Comparison of ENCODE assay signal across 8 cellular contexts in genomic region chr4:86927843-86928395, GRCh38. TPM values are rescaled to one million over a fixed set of nuclear protein-coding genes. Genes with fewer than 3 reads are reported as not detected.
A peak's percentile ranks its signal among the peaks of the same experiment; 100 is the strongest.
DNase-seq lines count a peak whose midpoint lies in the region; ATAC-seq lines count a peak whose summit lies in the region.

No MANE protein-coding gene starts in this region.

- no peak overlapping the region for H3K4me3 ChIP-seq in effector memory CD4-positive, alpha-beta T cell (ENCODE audit: insufficient read depth, low read depth, low read length, poor library complexity, severe bottlenecking)

- H3K4me1 ChIP-seq in effector memory CD4-positive, alpha-beta T cell (ENCODE audit: control insufficient read depth, insufficient read depth, low read length, poor library complexity, severe bottlenecking) = no peaks in the 10 kb centered on the region

- H3K4me3 Mint-ChIP-seq in activated T-cell treated with anti-CD3 and anti-CD28 coated beads, Interleukin-2, amount 50 U/mL, for 72 hours = peak overlapping the region in 1 of 2 donors; percentile 27

- H3K9me3 ChIP-seq in effector memory CD4-positive, alpha-beta T cell (ENCODE audit: control insufficient read depth, low read length) = no peaks in the 10 kb centered on the region

- H3K27me3 Mint-ChIP-seq in activated T-cell treated with anti-CD3 and anti-CD28 coated beads, Interleukin-2, amount 50 U/mL, for 72 hours (ENCODE audit: low read depth) = no peaks in the 10 kb centered on the region

- H3K27ac Mint-ChIP-seq in activated T-cell treated with anti-CD3 and anti-CD28 coated beads, Interleukin-2, amount 50 U/mL, for 72 hours = peak overlapping the region; percentile 26

- H3K27ac ChIP-seq in effector memory CD4-positive, alpha-beta T cell (ENCODE audit: insufficient read depth, low read length, poor library complexity, severe bottlenecking) = no peak overlapping the region

- peaks cover 27% of the 10 kb centered on the region for H3K4me1 Mint-ChIP-seq in activated T-cell treated with anti-CD3 and anti-CD28 coated beads, Interleukin-2, amount 50 U/mL, for 72 hours (ENCODE audit: low read depth)

- DNase-seq in ACHN (peak; percentile 9), left lobe of liver (ENCODE audit: low spot score) (no peak), putamen (ENCODE audit: low spot score) (no peak)
- peak; percentile 5 to 15 for DNase-seq in activated T-cell treated with anti-CD3 and anti-CD28 coated beads, Interleukin-2, amount 50 U/mL, for 72 hours
- DNase-seq in effector memory CD4-positive, alpha-beta T cell = no peak

- no peaks in the 10 kb centered on the region for H3K36me3 ChIP-seq in effector memory CD4-positive, alpha-beta T cell (ENCODE audit: control insufficient read depth, insufficient read depth, low read length)

- H3K36me3 Mint-ChIP-seq in activated T-cell treated with anti-CD3 and anti-CD28 coated beads, Interleukin-2, amount 50 U/mL, for 72 hours (ENCODE audit: insufficient read depth in 2 of 2) = no peaks in the 10 kb centered on the region

- H3K27me3 ChIP-seq in effector memory CD4-positive, alpha-beta T cell (replicated peaks; ENCODE audit: control insufficient read depth, insufficient read depth, low read length, poor library complexity, severe bottlenecking) = no peaks in the 10 kb centered on the region

- H3K9me3 Mint-ChIP-seq in activated T-cell treated with anti-CD3 and anti-CD28 coated beads, Interleukin-2, amount 50 U/mL, for 72 hours = no peaks in the 10 kb centered on the region

- in situ Hi-C loops in ACHN (cut with HindIII; ENCODE audit: low pct_ligation_motif_present, low pct_unique_long_range_greater_than_20kb, low sequenced_read_pairs) = no loop called here

- peak; percentile 43 for ATAC-seq in GM21423 (IDR thresholded peaks at IDR 0.05; ENCODE audit: unreplicated experiment)
- peak; percentile 78 to 88 for ATAC-seq in activated T-cell treated with anti-CD3 and anti-CD28 coated beads, Interleukin-2, amount 50 U/mL, for 72 hours (replicated peaks in 1 of 2)
- ATAC-seq in left lobe of liver = peak; percentile 73
- no peak for ATAC-seq in HG02571 (IDR thresholded peaks at IDR 0.05; ENCODE audit: unreplicated experiment)
- ATAC-seq in GM19035 (IDR thresholded peaks at IDR 0.05; ENCODE audit: unreplicated experiment) = no peak

RNA-seq across cellular contexts. Expression of gene AFF1, which starts 6.9 kb away (rescaled TPM):
- total RNA-seq in activated T-cell treated with anti-CD3 and anti-CD28 coated beads, Interleukin-2, amount 50 U/mL, for 72 hours = 10 to 100 TPM; 57.5 to 68.6 TPM
- 37.2 TPM for total RNA-seq in left lobe of liver

RNA-seq across cellular contexts. Expression of gene C4orf36, which starts 35.7 kb away (rescaled TPM):
- under 1 TPM in 1 of 2 donors, not detected in 1; 0.38 TPM for total RNA-seq in activated T-cell treated with anti-CD3 and anti-CD28 coated beads, Interleukin-2, amount 50 U/mL, for 72 hours
- not detected for total RNA-seq in left lobe of liver

Comparison
In these comparisons a context has a peak if more than half of its experiments do, and no peak if none do; other contexts are left out.
1. DNase-seq: peak in ACHN (single experiment) and activated T-cell treated with anti-CD3 and anti-CD28 coated beads, Interleukin-2, amount 50 U/mL, for 72 hours (2 of 2); none in left lobe of liver (single experiment), putamen (single experiment) and effector memory CD4-positive, alpha-beta T cell (0 of 3).
2. ATAC-seq: peak in GM21423 (single experiment), activated T-cell treated with anti-CD3 and anti-CD28 coated beads, Interleukin-2, amount 50 U/mL, for 72 hours (2 of 2) and left lobe of liver (single experiment); none in HG02571 (single experiment) and GM19035 (single experiment).